Comparison of ENCODE assay signal across 33 cellular contexts in genomic region chr7:34655384-34655783, GRCh38. TPM values are rescaled to one million over a fixed set of nuclear protein-coding genes. Genes with fewer than 3 reads are reported as not detected.
DNase-seq lines count a peak whose midpoint lies in the region; ATAC-seq lines count a peak whose summit lies in the region.
"Had no signal": no experiment of that assay in that cellular context is flagged by ENCODE, and none has a peak within 500 bp of the region (broad histone marks: within the 10 kb centered on the region; RNA-seq: fewer than 3 reads in every experiment).

No MANE protein-coding gene starts in this region.

- intact Hi-C loops in left colon (cut with DNase I, micrococcal nuclease): no loop called here

- DNase-seq in Caki2 (ENCODE audit: low read depth): peak; percentile 73
- peak; percentile 0 for DNase-seq in NCI-H226
- DNase-seq in left colon: no peak
- no peak for DNase-seq in stimulated activated naive CD4-positive, alpha-beta T cell (lab: John Stamatoyannopoulos, UW)
- DNase-seq in NCI-H82 treated with DMSO at 0.1 percent for 48 hours (lab: John Stamatoyannopoulos, UW; ENCODE audit: unreplicated experiment): no peak
- no peak for DNase-seq in T-helper 9 cell
- no peak for DNase-seq in C1 segment of cervical spinal cord (lab: John Stamatoyannopoulos, UW)
- DNase-seq: activated CD4-positive, alpha-beta T cell treated with anti-CD3 and anti-CD28 coated beads, Interleukin-2, amount 50 U/mL, for 4 hours; activated naive CD4-positive, alpha-beta T cell; activated naive CD8-positive, alpha-beta T cell treated with anti-CD3 and anti-CD28 coated beads, Interleukin-2, amount 50 U/mL, for 24 hours; activated T-cell treated with anti-CD3 and anti-CD28 coated beads, Interleukin-2, amount 50 U/mL, for 48 hours; caudate nucleus; CD8-positive, alpha-beta memory T cell; DMS153; glutamatergic neuron; left ventricle myocardium superior; NCI-H510A; posterior cingulate gyrus; right cardiac atrium; spleen; stimulated activated CD4-positive, alpha-beta T cell treated with anti-CD3 and anti-CD28 coated beads, Interleukin-2, amount 100 ng/mL, for 24 hours; T-helper 1 cell had no signal

- in situ Hi-C loops in Caki2 (cut with HindIII; ENCODE audit: low pct_unique_long_range_greater_than_20kb, low sequenced_read_pairs): no loop called here

- ATAC-seq in GM19468 (IDR thresholded peaks at IDR 0.05; ENCODE audit: extremely low read depth, unreplicated experiment): peak; percentile 55
- ATAC-seq in left colon: peak; percentile 75
- ATAC-seq: activated naive CD8-positive, alpha-beta T cell treated with anti-CD3 and anti-CD28 coated beads, Interleukin-2, amount 50 U/mL, for 24 hours; esophagus mucosa; HCT116; left ventricle myocardium superior; right cardiac atrium had no signal

RNA-seq across cellular contexts. Expression of gene NPSR1, which starts 2.6 kb away (rescaled TPM):
- not detected in 2 replicates for total RNA-seq in Caki2 (2014; rRNA removed; shearing (Covaris generic); ENCODE audit: low replicate concordance)
- 1 to 10 TPM in 1 of 2 donors, not detected in 1; 1.2 TPM for total RNA-seq in left colon
- total RNA-seq: A673; B cell; CD8-positive, alpha-beta memory T cell; dermis microvascular lymphatic vessel endothelial cell; esophagus mucosa; fibroblast of villous mesenchyme; left ventricle myocardium superior; mesenteric fat pad; OCI-LY7; right cardiac atrium; spleen; thoracic aorta; vagina had no signal

Comparison
In these comparisons a context has a peak if more than half of its experiments do, and no peak if none do; other contexts are left out.
1. DNase-seq: peak in Caki2 (single experiment) and NCI-H226 (single experiment); none in left colon (0 of 2), stimulated activated naive CD4-positive, alpha-beta T cell (0 of 6), NCI-H82 treated with DMSO at 0.1 percent for 48 hours (single experiment), T-helper 9 cell (single experiment) and C1 segment of cervical spinal cord (0 of 14).